ENCODE assay signal across 11 cellular contexts in genomic region chr2:15562354-15563031, GRCh38. TPM values are rescaled to one million over a fixed set of nuclear protein-coding genes. Genes with fewer than 3 reads are reported as not detected.
A peak's percentile ranks its signal among the peaks of the same experiment; 100 is the strongest.
DNase-seq lines count a peak whose midpoint lies in the region; ATAC-seq and TF ChIP-seq lines count a peak whose summit lies in the region.
"Had no signal": no experiment of that assay in that cellular context is flagged by ENCODE, and none has a peak within 500 bp of the region (broad histone marks: within the 10 kb centered on the region; RNA-seq: fewer than 3 reads in every experiment).

No MANE protein-coding gene starts in this region.

- no peak for DNase-seq in activated CD8-positive, alpha-beta memory T cell treated with anti-CD3 and anti-CD28 coated beads, Interleukin-2, amount 10 ng/mL, durations not matched to agents 7 days and 5 days
- no peak for DNase-seq in activated CD8-positive, alpha-beta memory T cell treated with anti-CD3 and anti-CD28 coated beads for 24 hours
- no peak for DNase-seq in activated CD4-positive, alpha-beta memory T cell treated with anti-CD3 and anti-CD28 coated beads, Interleukin-2, amount 10 ng/mL, durations not matched to agents 7 days and 5 days
- DNase-seq in stimulated activated naive CD4-positive, alpha-beta T cell treated with Interleukin-2 at 50 U/mL for 16 hours (lab: John Stamatoyannopoulos, UW): no peak
- DNase-seq in adrenal gland (no peak), left lung (no peak)
- DNase-seq: GDM1, GOT3 had no signal

- H3K4me1 ChIP-seq in iPS-20b (ENCODE audit: insufficient read depth, low read length): peaks cover 4% of the 10 kb centered on the region; the same call in 1 of the 2 replicates
- H3K4me1 ChIP-seq in skeletal muscle satellite cell (ENCODE audit: control insufficient read depth, insufficient read depth, low read length): peaks cover 20% of the 10 kb centered on the region
- peaks cover 18 to 28% of the 10 kb centered on the region in 2 donors for H3K4me1 ChIP-seq in adrenal gland (replicated peaks in 1 of 2)
- H3K4me1 ChIP-seq in left lung: peaks cover 9 to 20% of the 10 kb centered on the region in 2 donors

- ATAC-seq in activated CD8-positive, alpha-beta memory T cell treated with anti-CD3 and anti-CD28 coated beads, Interleukin-2, amount 10 ng/mL, durations not matched to agents 7 days and 5 days: no peak
- no peak for ATAC-seq in left lung

- peak overlapping the region; percentile 76; the same call in 1 of the 2 replicates for H3K9ac ChIP-seq in iPS-20b (ENCODE audit: low read depth, low read length)
- peak overlapping the region; percentile 85 for H3K9ac ChIP-seq in skeletal muscle satellite cell (ENCODE audit: low read depth, low read length)

- H3K27me3 Mint-ChIP-seq in activated CD8-positive, alpha-beta memory T cell treated with anti-CD3 and anti-CD28 coated beads, Interleukin-2, amount 10 ng/mL, durations not matched to agents 7 days and 5 days: peaks cover 10% of the 10 kb centered on the region
- peaks cover 7% of the 10 kb centered on the region for H3K27me3 Mint-ChIP-seq in activated CD4-positive, alpha-beta memory T cell treated with anti-CD3 and anti-CD28 coated beads, Interleukin-2, amount 10 ng/mL, durations not matched to agents 7 days and 5 days

- no peaks in the 10 kb centered on the region for H3K9me3 Mint-ChIP-seq in activated CD8-positive, alpha-beta memory T cell treated with anti-CD3 and anti-CD28 coated beads, Interleukin-2, amount 10 ng/mL, durations not matched to agents 7 days and 5 days (ENCODE audit: low read depth)
- H3K9me3 Mint-ChIP-seq in activated CD4-positive, alpha-beta memory T cell treated with anti-CD3 and anti-CD28 coated beads, Interleukin-2, amount 10 ng/mL, durations not matched to agents 7 days and 5 days: no peaks in the 10 kb centered on the region

- POLR2A ChIA-PET in activated CD4-positive, alpha-beta memory T cell treated with anti-CD3 and anti-CD28 coated beads, Interleukin-2, amount 10 ng/mL, durations not matched to agents 7 days and 5 days (lab: Charles Lee): interaction anchor here (1.3 to 2.0 kb wide), 4 partner anchors 22 to 420 kb away, joined by 4 to 20 read pairs (median 5); partner anchors contain the start of gene DDX1

- intact Hi-C loops in adrenal gland (cut with DNase I) (no loop called here), left lung (cut with DNase I) (no loop called here)

- H3K27ac ChIP-seq in iPS-20b (ENCODE audit: low read length) (no peak overlapping the region), adrenal gland (no peak overlapping the region), left lung (peak overlapping the region in 1 of 2 donors; percentile 83)

- TF ChIP-seq POLR2A in adrenal gland (IDR thresholded peaks at IDR 0.05): no peak

- no peak overlapping the region for H3K27ac Mint-ChIP-seq in activated CD8-positive, alpha-beta memory T cell treated with anti-CD3 and anti-CD28 coated beads, Interleukin-2, amount 10 ng/mL, durations not matched to agents 7 days and 5 days
- H3K27ac Mint-ChIP-seq in activated CD4-positive, alpha-beta memory T cell treated with anti-CD3 and anti-CD28 coated beads, Interleukin-2, amount 10 ng/mL, durations not matched to agents 7 days and 5 days: no peak overlapping the region

- peak overlapping the region; percentile 99 for H3K4me3 Mint-ChIP-seq in activated CD8-positive, alpha-beta memory T cell treated with anti-CD3 and anti-CD28 coated beads, Interleukin-2, amount 10 ng/mL, durations not matched to agents 7 days and 5 days
- peak overlapping the region; percentile 100 for H3K4me3 Mint-ChIP-seq in activated CD4-positive, alpha-beta memory T cell treated with anti-CD3 and anti-CD28 coated beads, Interleukin-2, amount 10 ng/mL, durations not matched to agents 7 days and 5 days

- no peaks in the 10 kb centered on the region for H3K27me3 ChIP-seq in iPS-20b (ENCODE audit: insufficient read depth, low read length)
- H3K27me3 ChIP-seq in skeletal muscle satellite cell (ENCODE audit: control insufficient read depth, insufficient read depth, low read length): no peaks in the 10 kb centered on the region
- H3K27me3 ChIP-seq in adrenal gland: no peaks in the 10 kb centered on the region
- no peaks in the 10 kb centered on the region for H3K27me3 ChIP-seq in left lung
- H3K27me3 ChIP-seq: thyroid gland had no signal

- no peak for TF ChIP-seq CTCF in adrenal gland (IDR thresholded peaks at IDR 0.05)
- no peak for TF ChIP-seq CTCF in left lung (IDR thresholded peaks at IDR 0.05)

- peaks cover 36% of the 10 kb centered on the region for H3K4me1 Mint-ChIP-seq in activated CD8-positive, alpha-beta memory T cell treated with anti-CD3 and anti-CD28 coated beads, Interleukin-2, amount 10 ng/mL, durations not matched to agents 7 days and 5 days
- H3K4me1 Mint-ChIP-seq in activated CD4-positive, alpha-beta memory T cell treated with anti-CD3 and anti-CD28 coated beads, Interleukin-2, amount 10 ng/mL, durations not matched to agents 7 days and 5 days: peaks cover 36% of the 10 kb centered on the region

- 68 to 75% (median 71%) methylated on average over 6 of the region's 6 CpGs for WGBS in adrenal gland, 4 donors

- H3K36me3 ChIP-seq in iPS-20b (ENCODE audit: insufficient read depth, low read depth, low read length) (no peaks in the 10 kb centered on the region), skeletal muscle satellite cell (ENCODE audit: insufficient read depth, low read length) (no peaks in the 10 kb centered on the region), adrenal gland (replicated peaks in 1 of 2) (no peaks in the 10 kb centered on the region), left lung (no peaks in the 10 kb centered on the region)
- H3K36me3 ChIP-seq: thyroid gland had no signal

- H3K4me3 ChIP-seq in iPS-20b (ENCODE audit: low read length) (peak overlapping the region; percentile 98; the same call in 1 of the 2 replicates), skeletal muscle satellite cell (ENCODE audit: low read length) (peak overlapping the region; percentile 81), adrenal gland (no peak overlapping the region), left lung (peak overlapping the region in 1 of 2 donors; percentile 75)

- H3K4me2 ChIP-seq in skeletal muscle satellite cell (ENCODE audit: low read length): peak overlapping the region; percentile 88

- H3K9me3 ChIP-seq in iPS-20b (ENCODE audit: insufficient read depth, low read depth, low read length) (no peaks in the 10 kb centered on the region), skeletal muscle satellite cell (replicated peaks; ENCODE audit: low read length) (no peaks in the 10 kb centered on the region), adrenal gland (replicated peaks in 1 of 3) (no peaks in the 10 kb centered on the region), left lung (no peaks in the 10 kb centered on the region)
- H3K9me3 ChIP-seq: thyroid gland had no signal

- H3K36me3 Mint-ChIP-seq in activated CD8-positive, alpha-beta memory T cell treated with anti-CD3 and anti-CD28 coated beads, Interleukin-2, amount 10 ng/mL, durations not matched to agents 7 days and 5 days: no peaks in the 10 kb centered on the region
- peaks cover 6% of the 10 kb centered on the region for H3K36me3 Mint-ChIP-seq in activated CD4-positive, alpha-beta memory T cell treated with anti-CD3 and anti-CD28 coated beads, Interleukin-2, amount 10 ng/mL, durations not matched to agents 7 days and 5 days (ENCODE audit: low read depth)

- CTCF ChIA-PET in activated CD8-positive, alpha-beta memory T cell treated with anti-CD3 and anti-CD28 coated beads, Interleukin-2, amount 10 ng/mL, durations not matched to agents 7 days and 5 days (lab: Charles Lee): interaction anchor here (1.1 to 2.2 kb wide), 2 partner anchors 8 to 15 kb away, joined by 3 to 16 read pairs; no protein-coding TSS in a partner anchor
- CTCF ChIA-PET in activated CD4-positive, alpha-beta memory T cell treated with anti-CD3 and anti-CD28 coated beads, Interleukin-2, amount 10 ng/mL, durations not matched to agents 7 days and 5 days (lab: Charles Lee): interaction anchor here (0.9 to 3.6 kb wide), 5 partner anchors 12 to 420 kb away, joined by 3 to 17 read pairs (median 5); no protein-coding TSS in a partner anchor

RNA-seq across cellular contexts. Expression of gene NBAS, which starts 1.4 kb away (rescaled TPM):
- 10 to 100 TPM; 32.9 to 34.0 TPM for total RNA-seq in activated CD8-positive, alpha-beta memory T cell treated with anti-CD3 and anti-CD28 coated beads, Interleukin-2, amount 10 ng/mL, durations not matched to agents 7 days and 5 days
- total RNA-seq in activated CD4-positive, alpha-beta memory T cell treated with anti-CD3 and anti-CD28 coated beads, Interleukin-2, amount 10 ng/mL, durations not matched to agents 7 days and 5 days: 10 to 100 TPM; 30.5 to 31.1 TPM
- 52.4 and 59.8 TPM in 2 replicates for total RNA-seq in skeletal muscle satellite cell (2012; rRNA removed)
- total RNA-seq in adrenal gland: 10 to 100 TPM; 36.5 to 51.8 (median 44.3) TPM
- 10 to 100 TPM; 22.0 to 50.5 (median 50.0) TPM for polyA plus RNA-seq in adrenal gland
- total RNA-seq in left lung: 10 to 100 TPM; 36.6 to 45.7 TPM

RNA-seq across cellular contexts. Expression of gene DDX1, which starts 29.2 kb away (rescaled TPM):
- total RNA-seq in activated CD8-positive, alpha-beta memory T cell treated with anti-CD3 and anti-CD28 coated beads, Interleukin-2, amount 10 ng/mL, durations not matched to agents 7 days and 5 days: 10 to 100 TPM; 58.5 to 81.3 TPM
- 10 to 100 TPM; 55.4 to 55.6 TPM for total RNA-seq in activated CD4-positive, alpha-beta memory T cell treated with anti-CD3 and anti-CD28 coated beads, Interleukin-2, amount 10 ng/mL, durations not matched to agents 7 days and 5 days
- 71.6 and 77.3 TPM in 2 replicates for total RNA-seq in skeletal muscle satellite cell (2012; rRNA removed)
- total RNA-seq in adrenal gland (10 to 100 TPM; 39.4 to 91.2 (median 77.2) TPM), left lung (10 to 100 TPM; 74.2 to 80.3 TPM)
- 100 to 1,000 TPM in 1 of 3 donors, 10 to 100 TPM in 2; 52.4 to 122 (median 64.3) TPM for polyA plus RNA-seq in adrenal gland

Comparison
In these comparisons a context has a peak if more than half of its experiments do, and no peak if none do; other contexts are left out.
1. H3K4me3 ChIP-seq: peak in iPS-20b (single experiment) and skeletal muscle satellite cell (single experiment); none in adrenal gland (0 of 4).